9 cellular contexts compared by ENCODE assay signal in genomic region chr12:52207895-52208294, GRCh38.
DNase-seq lines count a peak whose midpoint lies in the region; ATAC-seq lines count a peak whose summit lies in the region.
"Had no signal": no experiment of that assay in that cellular context is flagged by ENCODE, and none has a peak within 500 bp of the region (broad histone marks: within the 10 kb centered on the region; RNA-seq: fewer than 3 reads in every experiment).

No MANE protein-coding gene starts in this region.

- H3K27ac ChIP-seq in epithelial cell of prostate: peak overlapping the region; percentile 87

- intact Hi-C loops in posterior cingulate gyrus (cut with DNase I): no loop called here

- ATAC-seq in HG03432 (IDR thresholded peaks at IDR 0.05; ENCODE audit: unreplicated experiment): no peak

- DNase-seq in EH (ENCODE audit: low read depth) (peak; percentile 54), NCI-H2171 (lab: John Stamatoyannopoulos, UW) (peak; percentile 39), epithelial cell of prostate (ENCODE audit: low read depth, low spot score) (no peak), posterior cingulate gyrus (peak in 6 of 10 donors; percentile 2 to 84 (median 19)), DMS53 (lab: John Stamatoyannopoulos, UW) (no peak)
- no peak for DNase-seq in activated CD4-positive, CD25-positive, alpha-beta regulatory T cell (lab: John Stamatoyannopoulos, UW)
- no peak for DNase-seq in activated naive CD4-positive, alpha-beta T cell treated with Interleukin-2 at 50 U/mL for 16 hours
- DNase-seq: T-helper 2 cell had no signal

Comparison
In these comparisons a context has a peak if more than half of its experiments do, and no peak if none do; other contexts are left out.
1. DNase-seq: peak in EH (single experiment), NCI-H2171 (single experiment) and posterior cingulate gyrus (6 of 10); none in epithelial cell of prostate (single experiment), activated CD4-positive, CD25-positive, alpha-beta regulatory T cell (0 of 4), DMS53 (single experiment) and activated naive CD4-positive, alpha-beta T cell treated with Interleukin-2 at 50 U/mL for 16 hours (single experiment).